2 cellular contexts compared by ENCODE assay signal in the genomic region with DNA sequence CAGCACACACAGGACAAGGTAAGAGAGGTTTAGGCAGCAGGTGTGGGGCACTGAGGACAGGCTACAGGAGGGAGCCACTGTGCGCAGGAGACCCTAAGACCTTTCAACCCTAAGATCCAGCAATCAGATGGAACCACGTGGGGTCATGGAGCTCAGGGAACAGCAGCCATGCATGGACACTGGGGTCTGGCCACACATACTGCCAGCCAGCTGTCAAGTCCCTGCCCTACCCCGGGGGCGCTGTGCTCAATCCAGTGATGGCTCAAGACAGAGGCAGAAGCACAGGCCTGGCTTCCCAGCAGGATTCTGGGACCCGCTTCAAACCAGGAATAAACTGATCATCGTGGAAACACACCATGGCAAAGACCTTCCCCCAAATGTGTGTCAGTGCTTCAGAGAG.
TF ChIP-seq lines count a peak whose summit lies in the region.

No MANE protein-coding gene starts in this region.

TF ChIP-seq in HepG2, 621 proteins besides CTCF, POLR2A, EP300 and RAD21:
- TF ChIP-seq TMF1 (CRISPR knock-in tag; IDR thresholded peaks at IDR 0.05; ENCODE audit: low read depth), result no peak
- no peak for TF ChIP-seq AHR (CRISPR knock-in tag; IDR thresholded peaks at IDR 0.05)
- peak; percentile 68 for TF ChIP-seq RBM22 (optimal IDR thresholded peaks at IDR 0.05; ENCODE audit: low read length)
- TF ChIP-seq, protein P1, sequence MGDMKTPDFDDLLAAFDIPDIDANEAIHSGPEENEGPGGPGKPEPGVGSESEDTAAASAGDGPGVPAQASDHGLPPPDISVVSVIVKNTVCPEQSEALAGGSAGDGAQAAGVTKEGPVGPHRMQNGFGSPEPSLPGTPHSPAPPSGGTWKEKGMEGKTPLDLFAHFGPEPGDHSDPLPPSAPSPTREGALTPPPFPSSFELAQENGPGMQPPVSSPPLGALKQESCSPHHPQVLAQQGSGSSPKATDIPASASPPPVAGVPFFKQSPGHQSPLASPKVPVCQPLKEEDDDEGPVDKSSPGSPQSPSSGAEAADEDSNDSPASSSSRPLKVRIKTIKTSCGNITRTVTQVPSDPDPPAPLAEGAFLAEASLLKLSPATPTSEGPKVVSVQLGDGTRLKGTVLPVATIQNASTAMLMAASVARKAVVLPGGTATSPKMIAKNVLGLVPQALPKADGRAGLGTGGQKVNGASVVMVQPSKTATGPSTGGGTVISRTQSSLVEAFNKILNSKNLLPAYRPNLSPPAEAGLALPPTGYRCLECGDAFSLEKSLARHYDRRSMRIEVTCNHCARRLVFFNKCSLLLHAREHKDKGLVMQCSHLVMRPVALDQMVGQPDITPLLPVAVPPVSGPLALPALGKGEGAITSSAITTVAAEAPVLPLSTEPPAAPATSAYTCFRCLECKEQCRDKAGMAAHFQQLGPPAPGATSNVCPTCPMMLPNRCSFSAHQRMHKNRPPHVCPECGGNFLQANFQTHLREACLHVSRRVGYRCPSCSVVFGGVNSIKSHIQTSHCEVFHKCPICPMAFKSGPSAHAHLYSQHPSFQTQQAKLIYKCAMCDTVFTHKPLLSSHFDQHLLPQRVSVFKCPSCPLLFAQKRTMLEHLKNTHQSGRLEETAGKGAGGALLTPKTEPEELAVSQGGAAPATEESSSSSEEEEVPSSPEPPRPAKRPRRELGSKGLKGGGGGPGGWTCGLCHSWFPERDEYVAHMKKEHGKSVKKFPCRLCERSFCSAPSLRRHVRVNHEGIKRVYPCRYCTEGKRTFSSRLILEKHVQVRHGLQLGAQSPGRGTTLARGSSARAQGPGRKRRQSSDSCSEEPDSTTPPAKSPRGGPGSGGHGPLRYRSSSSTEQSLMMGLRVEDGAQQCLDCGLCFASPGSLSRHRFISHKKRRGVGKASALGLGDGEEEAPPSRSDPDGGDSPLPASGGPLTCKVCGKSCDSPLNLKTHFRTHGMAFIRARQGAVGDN (CRISPR knock-in tag; IDR thresholded peaks at IDR 0.05), result 0 out of 2 replicates have a peak, but pooled peaks have one; percentile 5
- no peak for TF ChIP-seq TAF1 (CRISPR knock-in tag; IDR thresholded peaks at IDR 0.05)
- no peak for TF ChIP-seq ZNF775 (CRISPR knock-in tag; IDR thresholded peaks at IDR 0.05; ENCODE audit: borderline replicate concordance)
- no peak for TF ChIP-seq ZNF441 (CRISPR knock-in tag; IDR thresholded peaks at IDR 0.05; ENCODE audit: borderline replicate concordance)
- no peak for TF ChIP-seq YY1 (IDR thresholded peaks at IDR 0.05; ENCODE audit: insufficient read depth, insufficient replicate concordance, low read depth, low read length)

TF ChIP-seq in H1, 55 proteins besides CTCF, POLR2A, EP300 and RAD21:
- no peak for TF ChIP-seq MAFK (IDR thresholded peaks at IDR 0.05; ENCODE audit: low read depth, low read length)
- TF ChIP-seq POU5F1 (IDR thresholded peaks at IDR 0.05; ENCODE audit: low read depth, low read length), result no peak
- TF ChIP-seq CHD2 (IDR thresholded peaks at IDR 0.05; ENCODE audit: low read length), result no peak
- no peak for TF ChIP-seq HDAC6 (IDR thresholded peaks at IDR 0.05; ENCODE audit: low read depth, low read length)
- peak; percentile 74; the same call in 1 of the 2 replicates for TF ChIP-seq POLR2AphosphoS5 (IDR thresholded peaks at IDR 0.05; ENCODE audit: low read depth, low read length)
- no peak for TF ChIP-seq SUZ12 (IDR thresholded peaks at IDR 0.05; ENCODE audit: low read length)
